In genomic region chr1:175019524-175019923, GRCh38 we compare ENCODE assay signal across 18 cellular contexts. TPM values are rescaled to one million over a fixed set of nuclear protein-coding genes. Genes with fewer than 3 reads are reported as not detected.
DNase-seq lines count a peak whose midpoint lies in the region; ATAC-seq, FAIRE-seq and TF ChIP-seq lines count a peak whose summit lies in the region.
"Had no signal": no experiment of that assay in that cellular context is flagged by ENCODE, and none has a peak within 500 bp of the region (broad histone marks: within the 10 kb centered on the region; RNA-seq: fewer than 3 reads in every experiment).

No MANE protein-coding gene starts in this region.

- intact Hi-C loops in activated CD8-positive, alpha-beta T cell treated with anti-CD3 and anti-CD28 coated beads for 36 hours (cut with micrococcal nuclease) = no loop called here

- TF ChIP-seq CTCF in activated CD8-positive, alpha-beta T cell treated with anti-CD3 and anti-CD28 coated beads for 36 hours (IDR thresholded peaks at IDR 0.05) = no peak

- H3K4me3 Mint-ChIP-seq in activated CD8-positive, alpha-beta T cell treated with anti-CD3 and anti-CD28 coated beads for 36 hours = no peak overlapping the region
- no peak overlapping the region for H3K4me3 Mint-ChIP-seq in activated CD8-positive, alpha-beta T cell treated with anti-CD3 and anti-CD28 coated beads, Interleukin-2, amount 10 ng/mL, durations not matched to agents 7 days and 5 days
- no peak overlapping the region for H3K4me3 Mint-ChIP-seq in activated naive CD8-positive, alpha-beta T cell
- H3K4me3 Mint-ChIP-seq in activated naive CD8-positive, alpha-beta T cell treated with anti-CD3 and anti-CD28 coated beads, Interleukin-2, amount 50 U/mL, for 24 hours = no peak overlapping the region
- H3K4me3 Mint-ChIP-seq: B cell; CD8-positive, alpha-beta T cell had no signal

- no peak for FAIRE-seq in urothelium cell line (lab: Jason Lieb, UNC)
- FAIRE-seq: A549, D721Med, G401.6, GM12891, GM19239 had no signal

- peaks cover under 1% of the 10 kb centered on the region for H3K9me3 Mint-ChIP-seq in activated CD8-positive, alpha-beta T cell treated with anti-CD3 and anti-CD28 coated beads for 36 hours
- no peaks in the 10 kb centered on the region for H3K9me3 Mint-ChIP-seq in activated CD8-positive, alpha-beta T cell treated with anti-CD3 and anti-CD28 coated beads, Interleukin-2, amount 10 ng/mL, durations not matched to agents 7 days and 5 days (ENCODE audit: insufficient read depth)
- H3K9me3 Mint-ChIP-seq in activated naive CD8-positive, alpha-beta T cell (ENCODE audit: low read depth) = peaks cover under 1% of the 10 kb centered on the region
- H3K9me3 Mint-ChIP-seq in activated naive CD8-positive, alpha-beta T cell treated with anti-CD3 and anti-CD28 coated beads, Interleukin-2, amount 50 U/mL, for 24 hours = peaks cover 2% of the 10 kb centered on the region
- H3K9me3 Mint-ChIP-seq: CD8-positive, alpha-beta T cell had no signal

- H3K27ac Mint-ChIP-seq in activated CD8-positive, alpha-beta T cell treated with anti-CD3 and anti-CD28 coated beads for 36 hours = peak overlapping the region; percentile 27
- H3K27ac Mint-ChIP-seq in activated CD8-positive, alpha-beta T cell treated with anti-CD3 and anti-CD28 coated beads, Interleukin-2, amount 10 ng/mL, durations not matched to agents 7 days and 5 days = no peak overlapping the region
- H3K27ac Mint-ChIP-seq in activated naive CD8-positive, alpha-beta T cell = peak overlapping the region; percentile 29
- H3K27ac Mint-ChIP-seq in activated naive CD8-positive, alpha-beta T cell treated with anti-CD3 and anti-CD28 coated beads, Interleukin-2, amount 50 U/mL, for 24 hours = no peak overlapping the region
- H3K27ac Mint-ChIP-seq: B cell; CD4-positive, alpha-beta T cell had no signal

- H3K36me3 Mint-ChIP-seq in activated CD8-positive, alpha-beta T cell treated with anti-CD3 and anti-CD28 coated beads for 36 hours (ENCODE audit: low read depth) = peaks cover 41% of the 10 kb centered on the region
- peaks cover 41% of the 10 kb centered on the region for H3K36me3 Mint-ChIP-seq in activated CD8-positive, alpha-beta T cell treated with anti-CD3 and anti-CD28 coated beads, Interleukin-2, amount 10 ng/mL, durations not matched to agents 7 days and 5 days (ENCODE audit: low read depth)
- H3K36me3 Mint-ChIP-seq in activated naive CD8-positive, alpha-beta T cell = peaks cover 2% of the 10 kb centered on the region
- peaks cover 23% of the 10 kb centered on the region for H3K36me3 Mint-ChIP-seq in activated naive CD8-positive, alpha-beta T cell treated with anti-CD3 and anti-CD28 coated beads, Interleukin-2, amount 50 U/mL, for 24 hours (ENCODE audit: low read depth)

- POLR2A ChIA-PET in activated CD8-positive, alpha-beta T cell treated with anti-CD3 and anti-CD28 coated beads for 36 hours (lab: Charles Lee) = no interaction called here
- POLR2A ChIA-PET in activated CD8-positive, alpha-beta T cell treated with anti-CD3 and anti-CD28 coated beads, Interleukin-2, amount 10 ng/mL, durations not matched to agents 7 days and 5 days (lab: Charles Lee) = interaction anchor here (1.2 kb wide), 1 partner anchor 20 kb away, joined by 3 read pairs; the partner anchor contains the start of gene CACYBP

- H3K4me1 Mint-ChIP-seq in activated CD8-positive, alpha-beta T cell treated with anti-CD3 and anti-CD28 coated beads for 36 hours (ENCODE audit: low read depth) = peaks cover 35% of the 10 kb centered on the region
- H3K4me1 Mint-ChIP-seq in activated CD8-positive, alpha-beta T cell treated with anti-CD3 and anti-CD28 coated beads, Interleukin-2, amount 10 ng/mL, durations not matched to agents 7 days and 5 days (ENCODE audit: low read depth) = peaks cover 35% of the 10 kb centered on the region
- H3K4me1 Mint-ChIP-seq in activated naive CD8-positive, alpha-beta T cell (ENCODE audit: low read depth) = peaks cover 32% of the 10 kb centered on the region
- H3K4me1 Mint-ChIP-seq in activated naive CD8-positive, alpha-beta T cell treated with anti-CD3 and anti-CD28 coated beads, Interleukin-2, amount 50 U/mL, for 24 hours = peaks cover 31% of the 10 kb centered on the region

- no peak for DNase-seq in activated CD8-positive, alpha-beta T cell treated with anti-CD3 and anti-CD28 coated beads for 36 hours
- no peak for DNase-seq in activated CD8-positive, alpha-beta T cell treated with anti-CD3 and anti-CD28 coated beads, Interleukin-2, amount 10 ng/mL, durations not matched to agents 7 days and 5 days
- no peak for DNase-seq in activated naive CD8-positive, alpha-beta T cell treated with anti-CD3 and anti-CD28 coated beads, Interleukin-2, amount 50 U/mL, for 24 hours
- DNase-seq in urothelium cell line (ENCODE audit: low spot score) = no peak
- DNase-seq: Caco-2; Calu3; CD4-positive, alpha-beta T cell; CD8-positive, alpha-beta T cell; DMS79 treated with DMSO at 0.1 percent for 48 hours; GF-D8 had no signal

- H3K27me3 Mint-ChIP-seq in activated CD8-positive, alpha-beta T cell treated with anti-CD3 and anti-CD28 coated beads for 36 hours = no peaks in the 10 kb centered on the region
- no peaks in the 10 kb centered on the region for H3K27me3 Mint-ChIP-seq in activated CD8-positive, alpha-beta T cell treated with anti-CD3 and anti-CD28 coated beads, Interleukin-2, amount 10 ng/mL, durations not matched to agents 7 days and 5 days (ENCODE audit: low read depth)
- no peaks in the 10 kb centered on the region for H3K27me3 Mint-ChIP-seq in activated naive CD8-positive, alpha-beta T cell
- H3K27me3 Mint-ChIP-seq in activated naive CD8-positive, alpha-beta T cell treated with anti-CD3 and anti-CD28 coated beads, Interleukin-2, amount 50 U/mL, for 24 hours = no peaks in the 10 kb centered on the region
- H3K27me3 Mint-ChIP-seq: B cell; CD4-positive, alpha-beta T cell had no signal

- no peak for ATAC-seq in activated CD8-positive, alpha-beta T cell treated with anti-CD3 and anti-CD28 coated beads for 36 hours
- ATAC-seq in activated CD8-positive, alpha-beta T cell treated with anti-CD3 and anti-CD28 coated beads, Interleukin-2, amount 10 ng/mL, durations not matched to agents 7 days and 5 days = no peak
- no peak for ATAC-seq in activated naive CD8-positive, alpha-beta T cell treated with anti-CD3 and anti-CD28 coated beads, Interleukin-2, amount 50 U/mL, for 24 hours
- ATAC-seq: A549; CD8-positive, alpha-beta T cell had no signal

- CTCF ChIA-PET in activated CD8-positive, alpha-beta T cell treated with anti-CD3 and anti-CD28 coated beads for 36 hours (lab: Charles Lee) = no interaction called here
- CTCF ChIA-PET in activated CD8-positive, alpha-beta T cell treated with anti-CD3 and anti-CD28 coated beads, Interleukin-2, amount 10 ng/mL, durations not matched to agents 7 days and 5 days (lab: Charles Lee) = no interaction called here

RNA-seq across cellular contexts. Expression of gene MRPS14, which starts 3.7 kb away (rescaled TPM):
- 10 to 100 TPM; 42.1 to 45.7 TPM for total RNA-seq in activated CD8-positive, alpha-beta T cell treated with anti-CD3 and anti-CD28 coated beads for 36 hours
- 10 to 100 TPM; 30.2 to 33.7 TPM for total RNA-seq in activated CD8-positive, alpha-beta T cell treated with anti-CD3 and anti-CD28 coated beads, Interleukin-2, amount 10 ng/mL, durations not matched to agents 7 days and 5 days

RNA-seq across cellular contexts. Expression of gene CACYBP, which starts 19.8 kb away (rescaled TPM):
- 100 to 1,000 TPM; 307 to 346 TPM for total RNA-seq in activated CD8-positive, alpha-beta T cell treated with anti-CD3 and anti-CD28 coated beads for 36 hours
- 100 to 1,000 TPM; 209 to 215 TPM for total RNA-seq in activated CD8-positive, alpha-beta T cell treated with anti-CD3 and anti-CD28 coated beads, Interleukin-2, amount 10 ng/mL, durations not matched to agents 7 days and 5 days

RNA-seq across cellular contexts. Expression of gene TNN, which starts 48.1 kb away (rescaled TPM):
- total RNA-seq in activated CD8-positive, alpha-beta T cell treated with anti-CD3 and anti-CD28 coated beads for 36 hours = under 1 TPM; 0.05 to 0.07 TPM
- total RNA-seq in activated CD8-positive, alpha-beta T cell treated with anti-CD3 and anti-CD28 coated beads, Interleukin-2, amount 10 ng/mL, durations not matched to agents 7 days and 5 days = not detected
- total RNA-seq: A172; B cell; Caco-2; CD4-positive, alpha-beta T cell; CD8-positive, alpha-beta T cell had no signal

Comparison
In these comparisons a context has a peak if more than half of its experiments do, and no peak if none do; other contexts are left out.
1. H3K27ac Mint-ChIP-seq: peak in activated CD8-positive, alpha-beta T cell treated with anti-CD3 and anti-CD28 coated beads for 36 hours (single experiment) and activated naive CD8-positive, alpha-beta T cell (single experiment); none in activated CD8-positive, alpha-beta T cell treated with anti-CD3 and anti-CD28 coated beads, Interleukin-2, amount 10 ng/mL, durations not matched to agents 7 days and 5 days (single experiment) and activated naive CD8-positive, alpha-beta T cell treated with anti-CD3 and anti-CD28 coated beads, Interleukin-2, amount 50 U/mL, for 24 hours (single experiment).